In the genomic region with DNA sequence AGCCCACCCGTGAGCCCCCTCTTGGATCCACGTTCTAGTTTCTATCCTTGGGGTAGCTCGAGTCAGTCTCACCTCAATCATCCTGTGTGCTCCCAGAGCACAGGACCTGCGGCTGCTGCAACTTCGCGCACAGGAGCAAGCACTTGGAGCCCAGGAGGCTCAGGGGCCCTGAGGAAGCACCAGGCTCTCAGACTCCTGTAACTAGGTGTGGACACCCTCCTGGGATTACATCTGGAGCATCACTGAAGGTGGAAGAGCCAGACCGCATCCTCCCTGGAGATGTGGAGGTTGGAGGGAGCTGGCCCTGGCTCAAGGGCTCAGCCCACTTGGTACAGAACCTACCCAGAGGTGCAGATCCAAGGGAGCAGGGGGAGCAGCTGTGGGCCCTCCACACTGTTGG, we compare ENCODE assay signal across 24 cellular contexts. TPM values are rescaled to one million over a fixed set of nuclear protein-coding genes. Genes with fewer than 3 reads are reported as not detected.
"Had no signal": no experiment of that assay in that cellular context is flagged by ENCODE, and none has a peak within 500 bp of the region (broad histone marks: within the 10 kb centered on the region; RNA-seq: fewer than 3 reads in every experiment).

No MANE protein-coding gene starts in this region.

- H3K9me3 ChIP-seq: suprapubic skin, transverse colon had no signal

- H3K27ac ChIP-seq: suprapubic skin, transverse colon had no signal

- H3K36me3 Mint-ChIP-seq: activated naive CD4-positive, alpha-beta T cell treated with anti-CD3 and anti-CD28 coated beads, Interleukin-2, amount 50 U/mL, for 72 hours; natural killer cell had no signal

- H3K4me3 ChIP-seq: lung, suprapubic skin, transverse colon had no signal

- DNase-seq: activated B cell treated with CpG ODN at 0.5 μM for 24 hours; activated CD4-positive, alpha-beta memory T cell treated with anti-CD3 and anti-CD28 coated beads for 36 hours; activated CD4-positive, alpha-beta T cell treated with anti-CD3 and anti-CD28 coated beads for 4 hours; activated gamma-delta T cell treated with Interleukin-2 at 50 U/mL for 16 hours; activated T-cell treated with anti-CD3 and anti-CD28 coated beads for 4 hours; amniotic stem cell; effector memory CD8-positive, alpha-beta T cell; foreskin fibroblast; hippocampal formation; left colon; natural killer cell; stimulated activated naive CD8-positive, alpha-beta T cell treated with anti-CD3 and anti-CD28 coated beads, Interleukin-15, amount 100 ng/mL, for 72 hours; T-helper 2 cell; transverse colon had no signal

- H3K4me1 Mint-ChIP-seq: natural killer cell had no signal

- H3K4me3 Mint-ChIP-seq: activated B cell treated with CpG ODN at 0.5 μM for 24 hours; activated CD4-positive, alpha-beta memory T cell treated with anti-CD3 and anti-CD28 coated beads for 36 hours; activated T-helper 1 cell treated with anti-CD3 and anti-CD28 coated beads, Interleukin-12 subunit alpha, Interleukin-12 subunit beta, Interleukin-2, Interleukin-4 antibody, amounts not matched to agents 30 ng/mL and 10 ng/mL and 1 ng/mL, durations not matched to agents 14 hours and 24 hours and 36 hours; effector memory CD8-positive, alpha-beta T cell; natural killer cell; stimulated activated naive CD8-positive, alpha-beta T cell treated with anti-CD3 and anti-CD28 coated beads, Interleukin-15, amount 100 ng/mL, for 72 hours had no signal

- H3K9me3 Mint-ChIP-seq: activated B cell treated with CpG ODN at 0.5 μM for 24 hours; activated CD4-positive, alpha-beta memory T cell treated with anti-CD3 and anti-CD28 coated beads for 36 hours; activated naive CD4-positive, alpha-beta T cell treated with anti-CD3 and anti-CD28 coated beads, Interleukin-2, amount 50 U/mL, for 72 hours; activated T-helper 1 cell treated with anti-CD3 and anti-CD28 coated beads, Interleukin-12 subunit alpha, Interleukin-12 subunit beta, Interleukin-2, Interleukin-4 antibody, amounts not matched to agents 30 ng/mL and 10 ng/mL and 1 ng/mL, durations not matched to agents 14 hours and 24 hours and 36 hours; effector memory CD8-positive, alpha-beta T cell; natural killer cell; stimulated activated naive CD8-positive, alpha-beta T cell treated with anti-CD3 and anti-CD28 coated beads, Interleukin-15, amount 100 ng/mL, for 72 hours had no signal

- FAIRE-seq: islet of Langerhans, TTC549 had no signal

- ATAC-seq: activated naive CD4-positive, alpha-beta T cell treated with anti-CD3 and anti-CD28 coated beads, Interleukin-2, amount 50 U/mL, for 72 hours; effector memory CD8-positive, alpha-beta T cell; left colon; natural killer cell; stimulated activated naive CD8-positive, alpha-beta T cell treated with anti-CD3 and anti-CD28 coated beads, Interleukin-15, amount 100 ng/mL, for 72 hours had no signal

- H3K27ac Mint-ChIP-seq: activated B cell treated with CpG ODN at 0.5 μM for 24 hours; activated CD4-positive, alpha-beta memory T cell treated with anti-CD3 and anti-CD28 coated beads for 36 hours; activated naive CD4-positive, alpha-beta T cell treated with anti-CD3 and anti-CD28 coated beads, Interleukin-2, amount 50 U/mL, for 72 hours; activated T-helper 1 cell treated with anti-CD3 and anti-CD28 coated beads, Interleukin-12 subunit alpha, Interleukin-12 subunit beta, Interleukin-2, Interleukin-4 antibody, amounts not matched to agents 30 ng/mL and 10 ng/mL and 1 ng/mL, durations not matched to agents 14 hours and 24 hours and 36 hours; natural killer cell; progenitor cell of endocrine pancreas; stimulated activated naive CD8-positive, alpha-beta T cell treated with anti-CD3 and anti-CD28 coated beads, Interleukin-15, amount 100 ng/mL, for 72 hours had no signal

RNA-seq across cellular contexts. Expression of a gene that starts 2.7 kb away (rescaled TPM):
- total RNA-seq: activated B cell treated with CpG ODN at 0.5 μM for 24 hours; activated CD4-positive, alpha-beta memory T cell treated with anti-CD3 and anti-CD28 coated beads for 36 hours; chondrocyte; left colon; suprapubic skin; transverse colon had no signal

RNA-seq across cellular contexts. Expression of a gene that starts 6.5 kb away (rescaled TPM):
- total RNA-seq: activated CD4-positive, alpha-beta memory T cell treated with anti-CD3 and anti-CD28 coated beads for 36 hours; activated naive CD4-positive, alpha-beta T cell treated with anti-CD3 and anti-CD28 coated beads, Interleukin-2, amount 50 U/mL, for 72 hours; activated T-helper 1 cell treated with anti-CD3 and anti-CD28 coated beads, Interleukin-12 subunit alpha, Interleukin-12 subunit beta, Interleukin-2, Interleukin-4 antibody, amounts not matched to agents 30 ng/mL and 10 ng/mL and 1 ng/mL, durations not matched to agents 14 hours and 24 hours and 36 hours; chondrocyte; dermis microvascular lymphatic vessel endothelial cell; progenitor cell of endocrine pancreas had no signal

RNA-seq across cellular contexts. Expression of a gene that starts 10.3 kb away (rescaled TPM):
- total RNA-seq: activated CD4-positive, alpha-beta memory T cell treated with anti-CD3 and anti-CD28 coated beads for 36 hours; activated naive CD4-positive, alpha-beta T cell treated with anti-CD3 and anti-CD28 coated beads, Interleukin-2, amount 50 U/mL, for 72 hours; chondrocyte; dermis microvascular lymphatic vessel endothelial cell; progenitor cell of endocrine pancreas had no signal

RNA-seq across cellular contexts. Expression of a gene that starts 17.2 kb away (rescaled TPM):
- total RNA-seq: activated B cell treated with CpG ODN at 0.5 μM for 24 hours; activated CD4-positive, alpha-beta memory T cell treated with anti-CD3 and anti-CD28 coated beads for 36 hours; activated naive CD4-positive, alpha-beta T cell treated with anti-CD3 and anti-CD28 coated beads, Interleukin-2, amount 50 U/mL, for 72 hours; activated T-helper 1 cell treated with anti-CD3 and anti-CD28 coated beads, Interleukin-12 subunit alpha, Interleukin-12 subunit beta, Interleukin-2, Interleukin-4 antibody, amounts not matched to agents 30 ng/mL and 10 ng/mL and 1 ng/mL, durations not matched to agents 14 hours and 24 hours and 36 hours; chondrocyte; dermis microvascular lymphatic vessel endothelial cell; left colon; natural killer cell; omental fat pad; progenitor cell of endocrine pancreas; suprapubic skin; transverse colon had no signal

RNA-seq across cellular contexts. Expression of a gene that starts 30.6 kb away (rescaled TPM):
- total RNA-seq: activated B cell treated with CpG ODN at 0.5 μM for 24 hours; activated CD4-positive, alpha-beta memory T cell treated with anti-CD3 and anti-CD28 coated beads for 36 hours; activated naive CD4-positive, alpha-beta T cell treated with anti-CD3 and anti-CD28 coated beads, Interleukin-2, amount 50 U/mL, for 72 hours; activated T-helper 1 cell treated with anti-CD3 and anti-CD28 coated beads, Interleukin-12 subunit alpha, Interleukin-12 subunit beta, Interleukin-2, Interleukin-4 antibody, amounts not matched to agents 30 ng/mL and 10 ng/mL and 1 ng/mL, durations not matched to agents 14 hours and 24 hours and 36 hours; chondrocyte; dermis microvascular lymphatic vessel endothelial cell; left colon; natural killer cell; omental fat pad; progenitor cell of endocrine pancreas; suprapubic skin; transverse colon had no signal
